In the genomic region with DNA sequence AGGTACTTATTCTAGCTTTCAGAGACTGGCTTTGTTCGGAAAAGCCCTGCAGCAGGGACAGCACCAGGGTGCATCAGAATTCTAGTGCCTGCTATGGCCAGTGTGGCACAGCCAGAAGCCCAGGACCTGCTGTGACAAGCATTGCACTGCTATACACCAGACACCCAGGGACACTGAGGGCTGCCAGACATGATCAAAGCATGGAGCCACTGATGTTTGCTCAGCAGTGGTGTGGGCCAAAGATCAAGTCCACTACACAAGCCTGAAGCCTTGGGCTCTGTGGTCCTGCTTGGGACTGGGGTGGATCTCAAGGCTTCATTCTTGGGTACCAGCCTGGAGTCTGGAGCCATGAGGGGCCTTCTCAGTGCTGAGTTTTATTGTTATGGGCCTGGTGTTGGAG, we compare ENCODE assay signal across 1 cellular context.
TF ChIP-seq lines count a peak whose summit lies in the region.

No MANE protein-coding gene starts in this region.

TF ChIP-seq in HepG2, 621 proteins besides CTCF, POLR2A, EP300 and RAD21 (continued from another document and continues in another):
- TF ChIP-seq ZNF652 (CRISPR knock-in tag; IDR thresholded peaks at IDR 0.05; ENCODE audit: borderline replicate concordance, low read depth) (no peak), CBFB (CRISPR knock-in tag; IDR thresholded peaks at IDR 0.05) (0 out of 2 replicates have a peak, but pooled peaks have one; percentile 36), MAFK (conservative IDR thresholded peaks at IDR 0.05 in 1 of 2, IDR thresholded peaks at IDR 0.05 in 1 of 2; ENCODE audit: low read length in 2 of 2) (0 out of 4 replicates have a peak, but pooled peaks have one; percentile 1 to 21), ATF7 (IDR thresholded peaks at IDR 0.05) (no peak), ATF7 (CRISPR knock-in tag; IDR thresholded peaks at IDR 0.05) (no peak), FOXK1 (CRISPR knock-in tag; IDR thresholded peaks at IDR 0.05; ENCODE audit: borderline replicate concordance, low read depth) (no peak), RXRB (CRISPR knock-in tag; IDR thresholded peaks at IDR 0.05; ENCODE audit: borderline replicate concordance) (peak; percentile 65; the same call in 1 of the 2 replicates), SRSF1 (optimal IDR thresholded peaks at IDR 0.05; ENCODE audit: low read depth, low read length) (no peak), SOX6 (IDR thresholded peaks at IDR 0.05) (no peak), SOX6 (CRISPR knock-in tag; IDR thresholded peaks at IDR 0.05) (peak; percentile 69), TGIF2 (CRISPR knock-in tag; IDR thresholded peaks at IDR 0.05) (0 out of 2 replicates have a peak, but pooled peaks have one; percentile 10), ZNF431 (CRISPR knock-in tag; IDR thresholded peaks at IDR 0.05; ENCODE audit: borderline replicate concordance, low read depth) (no peak), ELF3 (CRISPR knock-in tag; IDR thresholded peaks at IDR 0.05) (peak; percentile 43; the same call in 1 of the 2 replicates), CENPX (CRISPR knock-in tag; IDR thresholded peaks at IDR 0.05) (no peak), ZNF354B (CRISPR knock-in tag; IDR thresholded peaks at IDR 0.05) (no peak), MTA1 (CRISPR knock-in tag; IDR thresholded peaks at IDR 0.05; ENCODE audit: borderline replicate concordance) (peak; percentile 65; the same call in 1 of the 2 replicates), HOXA3 (CRISPR knock-in tag; IDR thresholded peaks at IDR 0.05) (peak; percentile 79), ZNF337 (CRISPR knock-in tag; IDR thresholded peaks at IDR 0.05; ENCODE audit: borderline replicate concordance, low read depth) (no peak), STAG1 (CRISPR knock-in tag; IDR thresholded peaks at IDR 0.05) (0 out of 2 replicates have a peak, but pooled peaks have one; percentile 13), ASH2L (IDR thresholded peaks at IDR 0.05; ENCODE audit: insufficient read length, low read depth, low read length) (peak; percentile 61), ZNF772 (CRISPR knock-in tag; IDR thresholded peaks at IDR 0.05) (peak; percentile 68; the same call in 1 of the 2 replicates), ZNF543 (CRISPR knock-in tag; IDR thresholded peaks at IDR 0.05) (no peak), CREB1 (IDR thresholded peaks at IDR 0.05) (no peak), CREB1 (CRISPR knock-in tag; IDR thresholded peaks at IDR 0.05) (no peak), NCOA5 (CRISPR knock-in tag; IDR thresholded peaks at IDR 0.05) (no peak), SP2 (CRISPR knock-in tag; IDR thresholded peaks at IDR 0.05) (no peak), ZNF446 (CRISPR knock-in tag; IDR thresholded peaks at IDR 0.05) (no peak), HMG20A (CRISPR knock-in tag; IDR thresholded peaks at IDR 0.05; ENCODE audit: borderline replicate concordance) (peak; percentile 81; the same call in 1 of the 2 replicates), ISX (CRISPR knock-in tag; conservative IDR thresholded peaks at IDR 0.05) (no peak), IRX3 (CRISPR knock-in tag; IDR thresholded peaks at IDR 0.05; ENCODE audit: borderline replicate concordance, low read depth) (no peak), EEA1 (CRISPR knock-in tag; IDR thresholded peaks at IDR 0.05; ENCODE audit: borderline replicate concordance) (no peak), ZNF451 (CRISPR knock-in tag; IDR thresholded peaks at IDR 0.05) (no peak), FOXJ3 (CRISPR knock-in tag; IDR thresholded peaks at IDR 0.05; ENCODE audit: borderline replicate concordance) (peak; percentile 37; the same call in 1 of the 2 replicates), PITX1 (CRISPR knock-in tag; IDR thresholded peaks at IDR 0.05) (0 out of 2 replicates have a peak, but pooled peaks have one; percentile 53), MAZ (IDR thresholded peaks at IDR 0.05; ENCODE audit: borderline replicate concordance, low read depth, low read length) (no peak), MAZ (CRISPR knock-in tag; IDR thresholded peaks at IDR 0.05; ENCODE audit: low read depth) (0 out of 2 replicates have a peak, but pooled peaks have one; percentile 38), CHD4 (IDR thresholded peaks at IDR 0.05; ENCODE audit: borderline replicate concordance, low read length) (no peak), ZNF788 (CRISPR knock-in tag; IDR thresholded peaks at IDR 0.05; ENCODE audit: borderline replicate concordance) (peak; percentile 72; the same call in 1 of the 2 replicates), DPF2 (CRISPR knock-in tag; IDR thresholded peaks at IDR 0.05; ENCODE audit: borderline replicate concordance, low read depth) (peak; percentile 61)
- TF ChIP-seq, protein P1, sequence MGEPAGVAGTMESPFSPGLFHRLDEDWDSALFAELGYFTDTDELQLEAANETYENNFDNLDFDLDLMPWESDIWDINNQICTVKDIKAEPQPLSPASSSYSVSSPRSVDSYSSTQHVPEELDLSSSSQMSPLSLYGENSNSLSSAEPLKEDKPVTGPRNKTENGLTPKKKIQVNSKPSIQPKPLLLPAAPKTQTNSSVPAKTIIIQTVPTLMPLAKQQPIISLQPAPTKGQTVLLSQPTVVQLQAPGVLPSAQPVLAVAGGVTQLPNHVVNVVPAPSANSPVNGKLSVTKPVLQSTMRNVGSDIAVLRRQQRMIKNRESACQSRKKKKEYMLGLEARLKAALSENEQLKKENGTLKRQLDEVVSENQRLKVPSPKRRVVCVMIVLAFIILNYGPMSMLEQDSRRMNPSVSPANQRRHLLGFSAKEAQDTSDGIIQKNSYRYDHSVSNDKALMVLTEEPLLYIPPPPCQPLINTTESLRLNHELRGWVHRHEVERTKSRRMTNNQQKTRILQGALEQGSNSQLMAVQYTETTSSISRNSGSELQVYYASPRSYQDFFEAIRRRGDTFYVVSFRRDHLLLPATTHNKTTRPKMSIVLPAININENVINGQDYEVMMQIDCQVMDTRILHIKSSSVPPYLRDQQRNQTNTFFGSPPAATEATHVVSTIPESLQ (CRISPR knock-in tag; conservative IDR thresholded peaks at IDR 0.05) = no peak
- TF ChIP-seq, protein P2, sequence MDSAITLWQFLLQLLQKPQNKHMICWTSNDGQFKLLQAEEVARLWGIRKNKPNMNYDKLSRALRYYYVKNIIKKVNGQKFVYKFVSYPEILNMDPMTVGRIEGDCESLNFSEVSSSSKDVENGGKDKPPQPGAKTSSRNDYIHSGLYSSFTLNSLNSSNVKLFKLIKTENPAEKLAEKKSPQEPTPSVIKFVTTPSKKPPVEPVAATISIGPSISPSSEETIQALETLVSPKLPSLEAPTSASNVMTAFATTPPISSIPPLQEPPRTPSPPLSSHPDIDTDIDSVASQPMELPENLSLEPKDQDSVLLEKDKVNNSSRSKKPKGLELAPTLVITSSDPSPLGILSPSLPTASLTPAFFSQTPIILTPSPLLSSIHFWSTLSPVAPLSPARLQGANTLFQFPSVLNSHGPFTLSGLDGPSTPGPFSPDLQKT (CRISPR knock-in tag; IDR thresholded peaks at IDR 0.05; ENCODE audit: borderline replicate concordance) = no peak
- TF ChIP-seq, protein P3, sequence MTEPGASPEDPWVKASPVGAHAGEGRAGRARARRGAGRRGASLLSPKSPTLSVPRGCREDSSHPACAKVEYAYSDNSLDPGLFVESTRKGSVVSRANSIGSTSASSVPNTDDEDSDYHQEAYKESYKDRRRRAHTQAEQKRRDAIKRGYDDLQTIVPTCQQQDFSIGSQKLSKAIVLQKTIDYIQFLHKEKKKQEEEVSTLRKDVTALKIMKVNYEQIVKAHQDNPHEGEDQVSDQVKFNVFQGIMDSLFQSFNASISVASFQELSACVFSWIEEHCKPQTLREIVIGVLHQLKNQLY (CRISPR knock-in tag; IDR thresholded peaks at IDR 0.05) = peak; percentile 28; the same call in 1 of the 2 replicates
- TF ChIP-seq, protein P4, sequence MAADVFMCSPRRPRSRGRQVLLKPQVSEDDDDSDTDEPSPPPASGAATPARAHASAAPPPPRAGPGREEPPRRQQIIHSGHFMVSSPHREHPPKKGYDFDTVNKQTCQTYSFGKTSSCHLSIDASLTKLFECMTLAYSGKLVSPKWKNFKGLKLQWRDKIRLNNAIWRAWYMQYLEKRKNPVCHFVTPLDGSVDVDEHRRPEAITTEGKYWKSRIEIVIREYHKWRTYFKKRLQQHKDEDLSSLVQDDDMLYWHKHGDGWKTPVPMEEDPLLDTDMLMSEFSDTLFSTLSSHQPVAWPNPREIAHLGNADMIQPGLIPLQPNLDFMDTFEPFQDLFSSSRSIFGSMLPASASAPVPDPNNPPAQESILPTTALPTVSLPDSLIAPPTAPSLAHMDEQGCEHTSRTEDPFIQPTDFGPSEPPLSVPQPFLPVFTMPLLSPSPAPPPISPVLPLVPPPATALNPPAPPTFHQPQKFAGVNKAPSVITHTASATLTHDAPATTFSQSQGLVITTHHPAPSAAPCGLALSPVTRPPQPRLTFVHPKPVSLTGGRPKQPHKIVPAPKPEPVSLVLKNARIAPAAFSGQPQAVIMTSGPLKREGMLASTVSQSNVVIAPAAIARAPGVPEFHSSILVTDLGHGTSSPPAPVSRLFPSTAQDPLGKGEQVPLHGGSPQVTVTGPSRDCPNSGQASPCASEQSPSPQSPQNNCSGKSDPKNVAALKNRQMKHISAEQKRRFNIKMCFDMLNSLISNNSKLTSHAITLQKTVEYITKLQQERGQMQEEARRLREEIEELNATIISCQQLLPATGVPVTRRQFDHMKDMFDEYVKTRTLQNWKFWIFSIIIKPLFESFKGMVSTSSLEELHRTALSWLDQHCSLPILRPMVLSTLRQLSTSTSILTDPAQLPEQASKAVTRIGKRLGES (CRISPR knock-in tag; IDR thresholded peaks at IDR 0.05; ENCODE audit: borderline replicate concordance) = no peak
- TF ChIP-seq, protein P5, sequence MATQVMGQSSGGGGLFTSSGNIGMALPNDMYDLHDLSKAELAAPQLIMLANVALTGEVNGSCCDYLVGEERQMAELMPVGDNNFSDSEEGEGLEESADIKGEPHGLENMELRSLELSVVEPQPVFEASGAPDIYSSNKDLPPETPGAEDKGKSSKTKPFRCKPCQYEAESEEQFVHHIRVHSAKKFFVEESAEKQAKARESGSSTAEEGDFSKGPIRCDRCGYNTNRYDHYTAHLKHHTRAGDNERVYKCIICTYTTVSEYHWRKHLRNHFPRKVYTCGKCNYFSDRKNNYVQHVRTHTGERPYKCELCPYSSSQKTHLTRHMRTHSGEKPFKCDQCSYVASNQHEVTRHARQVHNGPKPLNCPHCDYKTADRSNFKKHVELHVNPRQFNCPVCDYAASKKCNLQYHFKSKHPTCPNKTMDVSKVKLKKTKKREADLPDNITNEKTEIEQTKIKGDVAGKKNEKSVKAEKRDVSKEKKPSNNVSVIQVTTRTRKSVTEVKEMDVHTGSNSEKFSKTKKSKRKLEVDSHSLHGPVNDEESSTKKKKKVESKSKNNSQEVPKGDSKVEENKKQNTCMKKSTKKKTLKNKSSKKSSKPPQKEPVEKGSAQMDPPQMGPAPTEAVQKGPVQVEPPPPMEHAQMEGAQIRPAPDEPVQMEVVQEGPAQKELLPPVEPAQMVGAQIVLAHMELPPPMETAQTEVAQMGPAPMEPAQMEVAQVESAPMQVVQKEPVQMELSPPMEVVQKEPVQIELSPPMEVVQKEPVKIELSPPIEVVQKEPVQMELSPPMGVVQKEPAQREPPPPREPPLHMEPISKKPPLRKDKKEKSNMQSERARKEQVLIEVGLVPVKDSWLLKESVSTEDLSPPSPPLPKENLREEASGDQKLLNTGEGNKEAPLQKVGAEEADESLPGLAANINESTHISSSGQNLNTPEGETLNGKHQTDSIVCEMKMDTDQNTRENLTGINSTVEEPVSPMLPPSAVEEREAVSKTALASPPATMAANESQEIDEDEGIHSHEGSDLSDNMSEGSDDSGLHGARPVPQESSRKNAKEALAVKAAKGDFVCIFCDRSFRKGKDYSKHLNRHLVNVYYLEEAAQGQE (IDR thresholded peaks at IDR 0.05; ENCODE audit: borderline replicate concordance in 1 of 2, low read depth in 1 of 2, low read length in 2 of 2) = no peak
- TF ChIP-seq, protein P6, sequence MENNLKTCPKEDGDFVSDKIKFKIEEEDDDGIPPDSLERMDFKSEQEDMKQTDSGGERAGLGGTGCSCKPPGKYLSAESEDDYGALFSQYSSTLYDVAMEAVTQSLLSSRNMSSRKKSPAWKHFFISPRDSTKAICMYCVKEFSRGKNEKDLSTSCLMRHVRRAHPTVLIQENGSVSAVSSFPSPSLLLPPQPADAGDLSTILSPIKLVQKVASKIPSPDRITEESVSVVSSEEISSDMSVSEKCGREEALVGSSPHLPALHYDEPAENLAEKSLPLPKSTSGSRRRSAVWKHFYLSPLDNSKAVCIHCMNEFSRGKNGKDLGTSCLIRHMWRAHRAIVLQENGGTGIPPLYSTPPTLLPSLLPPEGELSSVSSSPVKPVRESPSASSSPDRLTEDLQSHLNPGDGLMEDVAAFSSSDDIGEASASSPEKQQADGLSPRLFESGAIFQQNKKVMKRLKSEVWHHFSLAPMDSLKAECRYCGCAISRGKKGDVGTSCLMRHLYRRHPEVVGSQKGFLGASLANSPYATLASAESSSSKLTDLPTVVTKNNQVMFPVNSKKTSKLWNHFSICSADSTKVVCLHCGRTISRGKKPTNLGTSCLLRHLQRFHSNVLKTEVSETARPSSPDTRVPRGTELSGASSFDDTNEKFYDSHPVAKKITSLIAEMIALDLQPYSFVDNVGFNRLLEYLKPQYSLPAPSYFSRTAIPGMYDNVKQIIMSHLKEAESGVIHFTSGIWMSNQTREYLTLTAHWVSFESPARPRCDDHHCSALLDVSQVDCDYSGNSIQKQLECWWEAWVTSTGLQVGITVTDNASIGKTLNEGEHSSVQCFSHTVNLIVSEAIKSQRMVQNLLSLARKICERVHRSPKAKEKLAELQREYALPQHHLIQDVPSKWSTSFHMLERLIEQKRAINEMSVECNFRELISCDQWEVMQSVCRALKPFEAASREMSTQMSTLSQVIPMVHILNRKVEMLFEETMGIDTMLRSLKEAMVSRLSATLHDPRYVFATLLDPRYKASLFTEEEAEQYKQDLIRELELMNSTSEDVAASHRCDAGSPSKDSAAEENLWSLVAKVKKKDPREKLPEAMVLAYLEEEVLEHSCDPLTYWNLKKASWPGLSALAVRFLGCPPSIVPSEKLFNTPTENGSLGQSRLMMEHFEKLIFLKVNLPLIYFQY (CRISPR knock-in tag; IDR thresholded peaks at IDR 0.05; ENCODE audit: borderline replicate concordance) = peak; percentile 28; the same call in 1 of the 2 replicates
- TF ChIP-seq, protein P7, sequence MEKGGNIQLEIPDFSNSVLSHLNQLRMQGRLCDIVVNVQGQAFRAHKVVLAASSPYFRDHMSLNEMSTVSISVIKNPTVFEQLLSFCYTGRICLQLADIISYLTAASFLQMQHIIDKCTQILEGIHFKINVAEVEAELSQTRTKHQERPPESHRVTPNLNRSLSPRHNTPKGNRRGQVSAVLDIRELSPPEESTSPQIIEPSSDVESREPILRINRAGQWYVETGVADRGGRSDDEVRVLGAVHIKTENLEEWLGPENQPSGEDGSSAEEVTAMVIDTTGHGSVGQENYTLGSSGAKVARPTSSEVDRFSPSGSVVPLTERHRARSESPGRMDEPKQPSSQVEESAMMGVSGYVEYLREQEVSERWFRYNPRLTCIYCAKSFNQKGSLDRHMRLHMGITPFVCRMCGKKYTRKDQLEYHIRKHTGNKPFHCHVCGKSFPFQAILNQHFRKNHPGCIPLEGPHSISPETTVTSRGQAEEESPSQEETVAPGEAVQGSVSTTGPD (CRISPR knock-in tag; IDR thresholded peaks at IDR 0.05) = 0 out of 2 replicates have a peak, but pooled peaks have one; percentile 27
- TF ChIP-seq, protein P8, sequence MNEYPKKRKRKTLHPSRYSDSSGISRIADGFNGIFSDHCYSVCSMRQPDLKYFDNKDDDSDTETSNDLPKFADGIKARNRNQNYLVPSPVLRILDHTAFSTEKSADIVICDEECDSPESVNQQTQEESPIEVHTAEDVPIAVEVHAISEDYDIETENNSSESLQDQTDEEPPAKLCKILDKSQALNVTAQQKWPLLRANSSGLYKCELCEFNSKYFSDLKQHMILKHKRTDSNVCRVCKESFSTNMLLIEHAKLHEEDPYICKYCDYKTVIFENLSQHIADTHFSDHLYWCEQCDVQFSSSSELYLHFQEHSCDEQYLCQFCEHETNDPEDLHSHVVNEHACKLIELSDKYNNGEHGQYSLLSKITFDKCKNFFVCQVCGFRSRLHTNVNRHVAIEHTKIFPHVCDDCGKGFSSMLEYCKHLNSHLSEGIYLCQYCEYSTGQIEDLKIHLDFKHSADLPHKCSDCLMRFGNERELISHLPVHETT (CRISPR knock-in tag; conservative IDR thresholded peaks at IDR 0.05) = no peak
